In genomic region chr6:166778046-166778445, GRCh38 we compare ENCODE assay signal across 1 cellular context.
TF ChIP-seq lines count a peak whose summit lies in the region.

No MANE protein-coding gene starts in this region.

TF ChIP-seq in GM23338, 12 proteins besides CTCF, POLR2A, EP300 and RAD21 (continued from another document):
- TF ChIP-seq ZNF462 (CRISPR knock-in tag; IDR thresholded peaks at IDR 0.05) (no peak), EZH2phosphoT487 (IDR thresholded peaks at IDR 0.05; ENCODE audit: unreplicated experiment) (no peak), JUNB (IDR thresholded peaks at IDR 0.05; ENCODE audit: unreplicated experiment) (no peak), NANOG (IDR thresholded peaks at IDR 0.05; ENCODE audit: borderline replicate concordance) (no peak), POLR2AphosphoS5 (IDR thresholded peaks at IDR 0.05; ENCODE audit: low read depth) (no peak), EZH2 (IDR thresholded peaks at IDR 0.05; ENCODE audit: low read depth, unreplicated experiment) (no peak), ZNF331 (CRISPR knock-in tag; IDR thresholded peaks at IDR 0.05; ENCODE audit: low read depth) (no peak), ZNF114 (CRISPR knock-in tag; IDR thresholded peaks at IDR 0.05) (no peak)
